Comparison of ENCODE assay signal across 1 cellular context in the genomic region with DNA sequence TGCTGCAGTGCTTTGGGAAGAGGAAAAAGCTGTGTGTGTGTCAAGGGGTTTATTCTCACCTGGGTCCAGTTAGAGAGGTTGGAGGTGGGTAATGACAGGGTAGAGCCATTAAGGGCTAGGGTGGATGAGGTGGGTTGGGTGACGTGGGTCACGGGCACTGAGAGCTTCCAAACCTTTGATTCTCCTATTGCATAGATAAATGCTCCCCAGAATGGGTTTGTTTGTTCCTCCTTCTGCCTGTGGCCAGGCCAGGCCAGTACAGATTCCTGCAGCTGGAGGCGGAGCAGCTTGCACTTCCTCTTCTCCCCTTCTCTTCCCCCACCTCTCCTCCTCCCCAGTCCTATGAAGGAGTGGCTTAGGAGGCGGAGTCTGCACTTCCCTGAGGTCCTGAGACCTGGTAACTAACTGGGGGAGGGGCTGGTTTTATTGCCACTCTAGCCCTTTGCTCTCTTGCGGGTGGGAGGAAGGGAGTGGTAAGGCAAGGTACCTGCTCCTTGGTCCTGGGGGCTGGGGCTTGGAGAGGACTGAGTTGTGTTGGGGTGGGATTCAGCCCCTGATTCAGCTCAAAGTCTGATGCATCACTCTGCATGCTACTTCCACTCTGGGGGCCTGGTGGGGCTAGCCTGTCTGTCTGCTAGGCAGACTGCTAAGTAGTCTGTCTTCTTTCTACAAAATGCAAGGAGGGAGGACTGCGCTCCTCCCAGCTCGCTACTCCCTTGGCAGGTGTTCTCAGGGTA.
TF ChIP-seq lines count a peak whose summit lies in the region.

No MANE protein-coding gene starts in this region.

TF ChIP-seq in GM12878, 131 proteins besides CTCF, POLR2A, EP300 and RAD21 (continues in another document):
- TF ChIP-seq, protein P1, sequence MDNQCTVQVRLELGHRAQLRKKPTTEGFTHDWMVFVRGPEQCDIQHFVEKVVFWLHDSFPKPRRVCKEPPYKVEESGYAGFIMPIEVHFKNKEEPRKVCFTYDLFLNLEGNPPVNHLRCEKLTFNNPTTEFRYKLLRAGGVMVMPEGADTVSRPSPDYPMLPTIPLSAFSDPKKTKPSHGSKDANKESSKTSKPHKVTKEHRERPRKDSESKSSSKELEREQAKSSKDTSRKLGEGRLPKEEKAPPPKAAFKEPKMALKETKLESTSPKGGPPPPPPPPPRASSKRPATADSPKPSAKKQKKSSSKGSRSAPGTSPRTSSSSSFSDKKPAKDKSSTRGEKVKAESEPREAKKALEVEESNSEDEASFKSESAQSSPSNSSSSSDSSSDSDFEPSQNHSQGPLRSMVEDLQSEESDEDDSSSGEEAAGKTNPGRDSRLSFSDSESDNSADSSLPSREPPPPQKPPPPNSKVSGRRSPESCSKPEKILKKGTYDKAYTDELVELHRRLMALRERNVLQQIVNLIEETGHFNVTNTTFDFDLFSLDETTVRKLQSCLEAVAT (IDR thresholded peaks at IDR 0.05), result 0 out of 2 replicates have a peak, but pooled peaks have one; percentile 35
- TF ChIP-seq HCFC1 (IDR thresholded peaks at IDR 0.05; ENCODE audit: low read length) (peak; percentile 17; the same call in 1 of the 2 replicates), KAT2A (conservative IDR thresholded peaks at IDR 0.05; ENCODE audit: control insufficient read depth, low read depth, low read length) (no peak), ETV6 (conservative IDR thresholded peaks at IDR 0.05 in 1 of 2, IDR thresholded peaks at IDR 0.05 in 1 of 2; ENCODE audit: borderline replicate concordance in 1 of 2, low read depth in 1 of 2) (no peak), HDGF (IDR thresholded peaks at IDR 0.05) (peak; percentile 48; the same call in 1 of the 2 replicates), TCF7 (IDR thresholded peaks at IDR 0.05; ENCODE audit: borderline replicate concordance) (no peak), FOS (IDR thresholded peaks at IDR 0.05; ENCODE audit: borderline replicate concordance, extremely low read depth, insufficient read length) (no peak), RAD51 (IDR thresholded peaks at IDR 0.05) (no peak), CHD2 (IDR thresholded peaks at IDR 0.05; ENCODE audit: borderline replicate concordance, low read depth, low read length) (peak; percentile 68), SMARCA5 (IDR thresholded peaks at IDR 0.05) (peak; percentile 88), TCF12 (IDR thresholded peaks at IDR 0.05; ENCODE audit: low read depth, low read length) (no peak), NBN (IDR thresholded peaks at IDR 0.05) (peak; percentile 68; the same call in 1 of the 2 replicates), SPI1 (IDR thresholded peaks at IDR 0.05; ENCODE audit: borderline replicate concordance, insufficient read depth, low read depth, low read length) (peak; percentile 98), TAF1 (IDR thresholded peaks at IDR 0.05; ENCODE audit: borderline replicate concordance, low read depth, low read length) (peak; percentile 34; the same call in 1 of the 2 replicates), ESRRA (IDR thresholded peaks at IDR 0.05; ENCODE audit: low read length) (no peak), JUND (IDR thresholded peaks at IDR 0.05; ENCODE audit: low read depth, low read length) (no peak), IKZF1 (conservative IDR thresholded peaks at IDR 0.05) (peak; percentile 72; the same call in 1 of the 2 replicates), DPF2 (IDR thresholded peaks at IDR 0.05) (peak; percentile 46; the same call in 1 of the 2 replicates), MXI1 (IDR thresholded peaks at IDR 0.05; ENCODE audit: low read depth, low read length) (no peak), ZNF274 (IDR thresholded peaks at IDR 0.05; ENCODE audit: insufficient read depth, insufficient read length) (no peak), YY1 (IDR thresholded peaks at IDR 0.05; ENCODE audit: low read depth, low read length) (no peak), KLF5 (IDR thresholded peaks at IDR 0.05; ENCODE audit: partially characterized antibody) (no peak), SRF (IDR thresholded peaks at IDR 0.05; ENCODE audit: low read depth in 2 of 2, low read length in 2 of 2) (no peak), PML (IDR thresholded peaks at IDR 0.05; ENCODE audit: low read length) (no peak), CHD1 (IDR thresholded peaks at IDR 0.05; ENCODE audit: low read depth, low read length) (no peak), ZNF384 (IDR thresholded peaks at IDR 0.05; ENCODE audit: borderline replicate concordance, low read depth, low read length) (no peak), BHLHE40 (IDR thresholded peaks at IDR 0.05; ENCODE audit: borderline replicate concordance in 1 of 2, low read depth in 2 of 2, low read length in 1 of 2) (peak in 1 of 2 experiments; percentile 36; a peak in 1 of 4 replicates), CEBPB (IDR thresholded peaks at IDR 0.05; ENCODE audit: borderline replicate concordance in 1 of 2, low read depth in 2 of 2, low read length in 2 of 2) (no peak), RELA (IDR thresholded peaks at IDR 0.05; ENCODE audit: borderline replicate concordance, partially characterized antibody) (no peak), ATF7 (IDR thresholded peaks at IDR 0.05; ENCODE audit: low read depth) (peak; percentile 55), FOXK2 (IDR thresholded peaks at IDR 0.05) (no peak)
- TF ChIP-seq, protein P2, sequence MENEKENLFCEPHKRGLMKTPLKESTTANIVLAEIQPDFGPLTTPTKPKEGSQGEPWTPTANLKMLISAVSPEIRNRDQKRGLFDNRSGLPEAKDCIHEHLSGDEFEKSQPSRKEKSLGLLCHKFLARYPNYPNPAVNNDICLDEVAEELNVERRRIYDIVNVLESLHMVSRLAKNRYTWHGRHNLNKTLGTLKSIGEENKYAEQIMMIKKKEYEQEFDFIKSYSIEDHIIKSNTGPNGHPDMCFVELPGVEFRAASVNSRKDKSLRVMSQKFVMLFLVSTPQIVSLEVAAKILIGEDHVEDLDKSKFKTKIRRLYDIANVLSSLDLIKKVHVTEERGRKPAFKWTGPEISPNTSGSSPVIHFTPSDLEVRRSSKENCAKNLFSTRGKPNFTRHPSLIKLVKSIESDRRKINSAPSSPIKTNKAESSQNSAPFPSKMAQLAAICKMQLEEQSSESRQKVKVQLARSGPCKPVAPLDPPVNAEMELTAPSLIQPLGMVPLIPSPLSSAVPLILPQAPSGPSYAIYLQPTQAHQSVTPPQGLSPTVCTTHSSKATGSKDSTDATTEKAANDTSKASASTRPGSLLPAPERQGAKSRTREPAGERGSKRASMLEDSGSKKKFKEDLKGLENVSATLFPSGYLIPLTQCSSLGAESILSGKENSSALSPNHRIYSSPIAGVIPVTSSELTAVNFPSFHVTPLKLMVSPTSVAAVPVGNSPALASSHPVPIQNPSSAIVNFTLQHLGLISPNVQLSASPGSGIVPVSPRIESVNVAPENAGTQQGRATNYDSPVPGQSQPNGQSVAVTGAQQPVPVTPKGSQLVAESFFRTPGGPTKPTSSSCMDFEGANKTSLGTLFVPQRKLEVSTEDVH (IDR thresholded peaks at IDR 0.05; ENCODE audit: low read depth, partially characterized antibody), result no peak
- TF ChIP-seq, protein P3, sequence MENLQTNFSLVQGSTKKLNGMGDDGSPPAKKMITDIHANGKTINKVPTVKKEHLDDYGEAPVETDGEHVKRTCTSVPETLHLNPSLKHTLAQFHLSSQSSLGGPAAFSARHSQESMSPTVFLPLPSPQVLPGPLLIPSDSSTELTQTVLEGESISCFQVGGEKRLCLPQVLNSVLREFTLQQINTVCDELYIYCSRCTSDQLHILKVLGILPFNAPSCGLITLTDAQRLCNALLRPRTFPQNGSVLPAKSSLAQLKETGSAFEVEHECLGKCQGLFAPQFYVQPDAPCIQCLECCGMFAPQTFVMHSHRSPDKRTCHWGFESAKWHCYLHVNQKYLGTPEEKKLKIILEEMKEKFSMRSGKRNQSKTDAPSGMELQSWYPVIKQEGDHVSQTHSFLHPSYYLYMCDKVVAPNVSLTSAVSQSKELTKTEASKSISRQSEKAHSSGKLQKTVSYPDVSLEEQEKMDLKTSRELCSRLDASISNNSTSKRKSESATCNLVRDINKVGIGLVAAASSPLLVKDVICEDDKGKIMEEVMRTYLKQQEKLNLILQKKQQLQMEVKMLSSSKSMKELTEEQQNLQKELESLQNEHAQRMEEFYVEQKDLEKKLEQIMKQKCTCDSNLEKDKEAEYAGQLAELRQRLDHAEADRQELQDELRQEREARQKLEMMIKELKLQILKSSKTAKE (IDR thresholded peaks at IDR 0.05; ENCODE audit: low read depth, poor library complexity, severe bottlenecking), result no peak
- TF ChIP-seq, protein P4, sequence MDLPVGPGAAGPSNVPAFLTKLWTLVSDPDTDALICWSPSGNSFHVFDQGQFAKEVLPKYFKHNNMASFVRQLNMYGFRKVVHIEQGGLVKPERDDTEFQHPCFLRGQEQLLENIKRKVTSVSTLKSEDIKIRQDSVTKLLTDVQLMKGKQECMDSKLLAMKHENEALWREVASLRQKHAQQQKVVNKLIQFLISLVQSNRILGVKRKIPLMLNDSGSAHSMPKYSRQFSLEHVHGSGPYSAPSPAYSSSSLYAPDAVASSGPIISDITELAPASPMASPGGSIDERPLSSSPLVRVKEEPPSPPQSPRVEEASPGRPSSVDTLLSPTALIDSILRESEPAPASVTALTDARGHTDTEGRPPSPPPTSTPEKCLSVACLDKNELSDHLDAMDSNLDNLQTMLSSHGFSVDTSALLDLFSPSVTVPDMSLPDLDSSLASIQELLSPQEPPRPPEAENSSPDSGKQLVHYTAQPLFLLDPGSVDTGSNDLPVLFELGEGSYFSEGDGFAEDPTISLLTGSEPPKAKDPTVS (IDR thresholded peaks at IDR 0.05; ENCODE audit: low read depth, low read length), result 0 out of 2 replicates have a peak, but pooled peaks have one; percentile 25
- TF ChIP-seq, protein P5, sequence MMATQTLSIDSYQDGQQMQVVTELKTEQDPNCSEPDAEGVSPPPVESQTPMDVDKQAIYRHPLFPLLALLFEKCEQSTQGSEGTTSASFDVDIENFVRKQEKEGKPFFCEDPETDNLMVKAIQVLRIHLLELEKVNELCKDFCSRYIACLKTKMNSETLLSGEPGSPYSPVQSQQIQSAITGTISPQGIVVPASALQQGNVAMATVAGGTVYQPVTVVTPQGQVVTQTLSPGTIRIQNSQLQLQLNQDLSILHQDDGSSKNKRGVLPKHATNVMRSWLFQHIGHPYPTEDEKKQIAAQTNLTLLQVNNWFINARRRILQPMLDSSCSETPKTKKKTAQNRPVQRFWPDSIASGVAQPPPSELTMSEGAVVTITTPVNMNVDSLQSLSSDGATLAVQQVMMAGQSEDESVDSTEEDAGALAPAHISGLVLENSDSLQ (IDR thresholded peaks at IDR 0.05), result no peak
- TF ChIP-seq, protein P6, sequence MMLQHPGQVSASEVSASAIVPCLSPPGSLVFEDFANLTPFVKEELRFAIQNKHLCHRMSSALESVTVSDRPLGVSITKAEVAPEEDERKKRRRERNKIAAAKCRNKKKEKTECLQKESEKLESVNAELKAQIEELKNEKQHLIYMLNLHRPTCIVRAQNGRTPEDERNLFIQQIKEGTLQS (IDR thresholded peaks at IDR 0.05; ENCODE audit: borderline replicate concordance, extremely low read depth, low read depth, low read length), result no peak
- TF ChIP-seq, protein P7, sequence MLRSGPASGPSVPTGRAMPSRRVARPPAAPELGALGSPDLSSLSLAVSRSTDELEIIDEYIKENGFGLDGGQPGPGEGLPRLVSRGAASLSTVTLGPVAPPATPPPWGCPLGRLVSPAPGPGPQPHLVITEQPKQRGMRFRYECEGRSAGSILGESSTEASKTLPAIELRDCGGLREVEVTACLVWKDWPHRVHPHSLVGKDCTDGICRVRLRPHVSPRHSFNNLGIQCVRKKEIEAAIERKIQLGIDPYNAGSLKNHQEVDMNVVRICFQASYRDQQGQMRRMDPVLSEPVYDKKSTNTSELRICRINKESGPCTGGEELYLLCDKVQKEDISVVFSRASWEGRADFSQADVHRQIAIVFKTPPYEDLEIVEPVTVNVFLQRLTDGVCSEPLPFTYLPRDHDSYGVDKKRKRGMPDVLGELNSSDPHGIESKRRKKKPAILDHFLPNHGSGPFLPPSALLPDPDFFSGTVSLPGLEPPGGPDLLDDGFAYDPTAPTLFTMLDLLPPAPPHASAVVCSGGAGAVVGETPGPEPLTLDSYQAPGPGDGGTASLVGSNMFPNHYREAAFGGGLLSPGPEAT (IDR thresholded peaks at IDR 0.05; ENCODE audit: low read depth), result peak; percentile 71
- TF ChIP-seq, protein P8, sequence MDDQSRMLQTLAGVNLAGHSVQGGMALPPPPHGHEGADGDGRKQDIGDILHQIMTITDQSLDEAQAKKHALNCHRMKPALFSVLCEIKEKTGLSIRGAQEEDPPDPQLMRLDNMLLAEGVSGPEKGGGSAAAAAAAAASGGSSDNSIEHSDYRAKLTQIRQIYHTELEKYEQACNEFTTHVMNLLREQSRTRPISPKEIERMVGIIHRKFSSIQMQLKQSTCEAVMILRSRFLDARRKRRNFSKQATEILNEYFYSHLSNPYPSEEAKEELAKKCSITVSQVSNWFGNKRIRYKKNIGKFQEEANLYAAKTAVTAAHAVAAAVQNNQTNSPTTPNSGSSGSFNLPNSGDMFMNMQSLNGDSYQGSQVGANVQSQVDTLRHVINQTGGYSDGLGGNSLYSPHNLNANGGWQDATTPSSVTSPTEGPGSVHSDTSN (IDR thresholded peaks at IDR 0.05; ENCODE audit: insufficient replicate concordance, low read depth, low read length), result no peak
- TF ChIP-seq, protein P9, sequence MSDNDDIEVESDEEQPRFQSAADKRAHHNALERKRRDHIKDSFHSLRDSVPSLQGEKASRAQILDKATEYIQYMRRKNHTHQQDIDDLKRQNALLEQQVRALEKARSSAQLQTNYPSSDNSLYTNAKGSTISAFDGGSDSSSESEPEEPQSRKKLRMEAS (IDR thresholded peaks at IDR 0.05; ENCODE audit: low read depth, low read length), result peak; percentile 6; the same call in 1 of the 2 replicates
- TF ChIP-seq, protein P10, sequence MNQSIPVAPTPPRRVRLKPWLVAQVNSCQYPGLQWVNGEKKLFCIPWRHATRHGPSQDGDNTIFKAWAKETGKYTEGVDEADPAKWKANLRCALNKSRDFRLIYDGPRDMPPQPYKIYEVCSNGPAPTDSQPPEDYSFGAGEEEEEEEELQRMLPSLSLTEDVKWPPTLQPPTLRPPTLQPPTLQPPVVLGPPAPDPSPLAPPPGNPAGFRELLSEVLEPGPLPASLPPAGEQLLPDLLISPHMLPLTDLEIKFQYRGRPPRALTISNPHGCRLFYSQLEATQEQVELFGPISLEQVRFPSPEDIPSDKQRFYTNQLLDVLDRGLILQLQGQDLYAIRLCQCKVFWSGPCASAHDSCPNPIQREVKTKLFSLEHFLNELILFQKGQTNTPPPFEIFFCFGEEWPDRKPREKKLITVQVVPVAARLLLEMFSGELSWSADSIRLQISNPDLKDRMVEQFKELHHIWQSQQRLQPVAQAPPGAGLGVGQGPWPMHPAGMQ (IDR thresholded peaks at IDR 0.05; ENCODE audit: borderline replicate concordance), result no peak
- TF ChIP-seq, protein P11, sequence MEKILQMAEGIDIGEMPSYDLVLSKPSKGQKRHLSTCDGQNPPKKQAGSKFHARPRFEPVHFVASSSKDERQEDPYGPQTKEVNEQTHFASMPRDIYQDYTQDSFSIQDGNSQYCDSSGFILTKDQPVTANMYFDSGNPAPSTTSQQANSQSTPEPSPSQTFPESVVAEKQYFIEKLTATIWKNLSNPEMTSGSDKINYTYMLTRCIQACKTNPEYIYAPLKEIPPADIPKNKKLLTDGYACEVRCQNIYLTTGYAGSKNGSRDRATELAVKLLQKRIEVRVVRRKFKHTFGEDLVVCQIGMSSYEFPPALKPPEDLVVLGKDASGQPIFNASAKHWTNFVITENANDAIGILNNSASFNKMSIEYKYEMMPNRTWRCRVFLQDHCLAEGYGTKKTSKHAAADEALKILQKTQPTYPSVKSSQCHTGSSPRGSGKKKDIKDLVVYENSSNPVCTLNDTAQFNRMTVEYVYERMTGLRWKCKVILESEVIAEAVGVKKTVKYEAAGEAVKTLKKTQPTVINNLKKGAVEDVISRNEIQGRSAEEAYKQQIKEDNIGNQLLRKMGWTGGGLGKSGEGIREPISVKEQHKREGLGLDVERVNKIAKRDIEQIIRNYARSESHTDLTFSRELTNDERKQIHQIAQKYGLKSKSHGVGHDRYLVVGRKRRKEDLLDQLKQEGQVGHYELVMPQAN (conservative IDR thresholded peaks at IDR 0.05), result no peak
